Comparison of ENCODE assay signal across 23 cellular contexts in the genomic region with DNA sequence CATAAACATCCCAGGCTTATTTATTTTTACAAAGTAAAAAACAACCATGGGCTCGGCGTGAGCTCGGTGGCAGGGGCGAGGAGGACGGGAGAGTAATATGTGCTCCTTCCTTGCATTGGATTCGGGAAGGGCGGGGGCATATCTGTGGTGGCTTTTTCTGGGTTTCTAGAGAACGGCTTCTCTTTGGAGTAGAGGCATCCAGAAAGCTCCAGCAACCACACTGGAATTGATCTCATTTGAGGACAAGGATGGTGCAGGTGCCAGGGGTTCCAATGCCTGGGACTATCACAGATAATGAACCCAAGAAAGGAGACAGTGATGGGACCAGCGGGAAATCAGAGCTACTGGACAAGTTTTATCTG. TPM values are rescaled to one million over a fixed set of nuclear protein-coding genes. Genes with fewer than 3 reads are reported as not detected.
DNase-seq lines count a peak whose midpoint lies in the region; ATAC-seq, FAIRE-seq and TF ChIP-seq lines count a peak whose summit lies in the region.
"Had no signal": no experiment of that assay in that cellular context is flagged by ENCODE, and none has a peak within 500 bp of the region (broad histone marks: within the 10 kb centered on the region; RNA-seq: fewer than 3 reads in every experiment).

No MANE protein-coding gene starts in this region.

- DNase-seq in CD14-positive monocyte (ENCODE audit: low spot score) (no peak), left ventricle myocardium inferior (no peak), mesenteric fat pad (ENCODE audit: low spot score) (peak; percentile 57), NCI-H2029 (lab: John Stamatoyannopoulos, UW) (no peak), kidney (no peak), COLO829 (ENCODE audit: low spot score) (no peak)
- DNase-seq: ACHN, Caco-2, H9, IMR-90, NCI-H1417, NCI-H187, NCI-H2227 treated with DMSO at 0.1 percent for 48 hours, NCI-H510A treated with DMSO at 0.1 percent for 48 hours, NCI-H774, SHP77 had no signal

- H3K27ac ChIP-seq in left ventricle myocardium inferior (replicated peaks) (peak overlapping the region; percentile 68), stomach smooth muscle (ENCODE audit: low read length) (peak overlapping the region; percentile 18), kidney (ENCODE audit: low read depth in 2 of 2, low read length in 2 of 2) (no peak overlapping the region)
- H3K27ac ChIP-seq: HL-60 had no signal

- H3K9ac ChIP-seq in stomach smooth muscle (ENCODE audit: low read length in 2 of 2) (no peak overlapping the region), kidney (ENCODE audit: low read length in 2 of 2) (no peak overlapping the region)

- H3K4me1 ChIP-seq in left ventricle myocardium inferior (peaks cover 17% of the 10 kb centered on the region), stomach smooth muscle (ENCODE audit: control insufficient read depth, insufficient read depth, low read length) (peaks cover 2% of the 10 kb centered on the region), kidney (ENCODE audit: control insufficient read depth in 1 of 2, insufficient read depth in 1 of 2, low read depth in 1 of 2, low read length in 2 of 2) (no peaks in the 10 kb centered on the region)

- H3K27me3 ChIP-seq in left ventricle myocardium inferior (ENCODE audit: low read depth) (no peaks in the 10 kb centered on the region), stomach smooth muscle (ENCODE audit: control insufficient read depth in 1 of 2, insufficient read depth in 2 of 2, low read length in 2 of 2) (no peaks in the 10 kb centered on the region)

- no peak for TF ChIP-seq CTCF in CD14-positive monocyte (IDR thresholded peaks at IDR 0.05)
- TF ChIP-seq CTCF in left ventricle myocardium inferior (IDR thresholded peaks at IDR 0.05; ENCODE audit: borderline replicate concordance), result no peak
- TF ChIP-seq CTCF in kidney (IDR thresholded peaks at IDR 0.05; ENCODE audit: borderline replicate concordance, extremely low read depth, insufficient read depth), result no peak

- peaks cover 0 to 2% (median 0%) of the 10 kb centered on the region in 3 donors for H3K27me3 Mint-ChIP-seq in CD14-positive monocyte (ENCODE audit: low read depth in 3 of 3)

- peak overlapping the region in 4 of 7 donors; percentile 28 to 74 (median 51) for H3K27ac Mint-ChIP-seq in CD14-positive monocyte

- H3K4me1 Mint-ChIP-seq in CD14-positive monocyte, result peaks cover 28% of the 10 kb centered on the region

- H3K36me3 Mint-ChIP-seq in CD14-positive monocyte, result peaks cover 77 to 80% of the 10 kb centered on the region in 2 donors

- H3K9me3 ChIP-seq in left ventricle myocardium inferior (replicated peaks) (no peaks in the 10 kb centered on the region), stomach smooth muscle (ENCODE audit: control insufficient read depth in 2 of 2, low read length in 2 of 2) (no peaks in the 10 kb centered on the region), kidney (ENCODE audit: control insufficient read depth in 1 of 2, low read length in 2 of 2) (no peaks in the 10 kb centered on the region)
- H3K9me3 ChIP-seq: Caco-2 had no signal

- H3K4me3 Mint-ChIP-seq in CD14-positive monocyte, result no peak overlapping the region
- H3K4me3 Mint-ChIP-seq: H9 had no signal

- no peak for FAIRE-seq in kidney (lab: Jason Lieb, UNC)
- FAIRE-seq: G401.6, RCC 7860 had no signal

- H3K4me3 ChIP-seq in left ventricle myocardium inferior (no peak overlapping the region), stomach smooth muscle (ENCODE audit: low read length in 2 of 2) (no peak overlapping the region), kidney (ENCODE audit: low read length in 2 of 2) (no peak overlapping the region)

- no peak for ATAC-seq in HG03097 (IDR thresholded peaks at IDR 0.05; ENCODE audit: low FRiP score, unreplicated experiment)

- H3K36me3 ChIP-seq in left ventricle myocardium inferior (peaks cover 52% of the 10 kb centered on the region), stomach smooth muscle (ENCODE audit: control insufficient read depth in 2 of 2, insufficient read depth in 2 of 2, low read length in 2 of 2) (peaks cover 32% of the 10 kb centered on the region in 2 donors), kidney (ENCODE audit: control insufficient read depth in 1 of 2, insufficient read depth in 2 of 2, low read length in 2 of 2) (no peaks in the 10 kb centered on the region)

- intact Hi-C loops in CD14-positive monocyte (cut with micrococcal nuclease), result no loop called here
- intact Hi-C loops in left ventricle myocardium inferior (cut with micrococcal nuclease), result no loop called here
- intact Hi-C loops in kidney (cut with DNase I), result no loop called here

- peaks cover 0 to 6% (median 3%) of the 10 kb centered on the region in 7 donors for H3K9me3 Mint-ChIP-seq in CD14-positive monocyte
- H3K9me3 Mint-ChIP-seq: H9 had no signal

RNA-seq across cellular contexts. Expression of a gene that starts 18.9 kb away (rescaled TPM):
- polyA plus RNA-seq in CD14-positive monocyte (1 to 10 TPM; 4.7 to 4.9 TPM), kidney (ENCODE audit: insufficient read depth, low read depth, low replicate concordance) (1.7 TPM)
- total RNA-seq in left ventricle myocardium inferior (99.5 TPM), mesenteric fat pad (28.5 TPM), kidney (6.7 TPM)
- total RNA-seq: HT1080, IMR-90, M059J had no signal
- polyA plus RNA-seq: IMR-90 had no signal

Comparison
In these comparisons a context has a peak if more than half of its experiments do, and no peak if none do; other contexts are left out.
1. H3K27ac ChIP-seq: peak in left ventricle myocardium inferior (single experiment) and stomach smooth muscle (single experiment); none in kidney (0 of 2).